Comparison of ENCODE assay signal across 8 cellular contexts in the genomic region with DNA sequence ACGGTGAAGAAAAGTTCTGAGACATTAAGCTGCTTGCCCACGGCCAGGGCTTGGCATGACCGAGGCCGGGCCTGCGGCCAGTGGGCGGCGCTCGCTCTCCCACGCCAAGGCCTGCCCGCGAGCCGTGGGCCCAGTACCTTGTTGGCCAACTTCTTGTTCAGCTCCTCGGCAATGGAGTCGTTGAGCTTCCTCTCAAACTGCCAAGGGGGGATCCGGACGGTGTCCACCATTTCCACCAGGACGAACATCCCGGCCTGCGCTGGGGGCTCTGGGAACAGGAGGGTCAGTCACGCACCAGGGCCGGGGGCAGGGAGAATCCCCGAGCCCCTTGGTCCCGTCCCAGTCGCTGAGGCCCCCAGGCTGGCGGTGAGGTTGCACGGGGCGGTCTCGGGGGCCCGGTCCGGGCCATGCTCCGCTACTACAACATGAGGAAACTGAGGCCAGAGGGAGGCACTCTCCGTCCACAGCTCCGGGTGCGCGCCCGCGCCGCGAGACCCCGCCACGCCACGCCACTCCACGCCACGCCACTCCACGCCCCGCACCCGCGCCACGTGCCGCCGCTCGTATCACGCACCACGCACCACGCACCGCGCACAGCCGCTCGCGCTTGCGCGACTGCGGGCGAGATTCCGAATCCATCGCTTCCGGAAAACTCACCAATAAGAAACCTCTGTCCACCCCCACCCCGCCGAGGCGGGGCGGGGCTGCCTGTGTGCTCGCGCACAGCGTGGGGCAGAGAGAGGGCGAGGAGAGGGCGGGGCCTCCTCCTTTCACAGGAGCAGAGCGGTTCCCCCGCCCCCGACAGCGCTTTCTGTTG. TPM values are rescaled to one million over a fixed set of nuclear protein-coding genes. Genes with fewer than 3 reads are reported as not detected.
DNase-seq lines count a peak whose midpoint lies in the region; ATAC-seq, FAIRE-seq and TF ChIP-seq lines count a peak whose summit lies in the region.

A gene with protein sequence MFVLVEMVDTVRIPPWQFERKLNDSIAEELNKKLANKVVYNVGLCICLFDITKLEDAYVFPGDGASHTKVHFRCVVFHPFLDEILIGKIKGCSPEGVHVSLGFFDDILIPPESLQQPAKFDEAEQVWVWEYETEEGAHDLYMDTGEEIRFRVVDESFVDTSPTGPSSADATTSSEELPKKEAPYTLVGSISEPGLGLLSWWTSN (minus strand): TSS at position 617 of the 817 bp plus-strand sequence. CDS start 369 bp downstream, at position 248.

- no peak for FAIRE-seq in bronchial epithelial cell (lab: Jason Lieb, UNC)

- peak; percentile 98 for DNase-seq in AG08396 (ENCODE audit: low spot score)
- DNase-seq in NCI-H2227 treated with DMSO at 0.1 percent for 48 hours (lab: John Stamatoyannopoulos, UW): peak; percentile 94
- peak; percentile 93 for DNase-seq in bronchial epithelial cell (ENCODE audit: low read depth)
- peak; percentile 99 for DNase-seq in iPS-NIHi7 (ENCODE audit: extremely low spot score)
- DNase-seq in smooth muscle cell of the brain vasculature (ENCODE audit: low read depth, low spot score): peak; percentile 96

- peaks cover 8% of the 10 kb centered on the region for H3K36me3 ChIP-seq in bronchial epithelial cell (ENCODE audit: control insufficient read depth, insufficient read depth, low read length)

- H3K4me3 ChIP-seq in WI38 (ENCODE audit: low read depth, low read length) (peak within 1 kb of the TSS; percentile 87), bronchial epithelial cell (ENCODE audit: low read depth, low read length) (peak within 1 kb of the TSS; percentile 94)

- TF ChIP-seq CTCF in WI38 (IDR thresholded peaks at IDR 0.05; ENCODE audit: low read depth, low read length): peak; percentile 76
- TF ChIP-seq CTCF in bronchial epithelial cell (IDR thresholded peaks at IDR 0.05; ENCODE audit: insufficient read depth, low read length, severe bottlenecking): peak; percentile 79

- ATAC-seq in GM18907 (IDR thresholded peaks at IDR 0.05; ENCODE audit: unreplicated experiment): peak; percentile 86
- peak; percentile 92 for ATAC-seq in HG03159 (IDR thresholded peaks at IDR 0.05; ENCODE audit: unreplicated experiment)

- no peaks in the 10 kb centered on the region for H3K27me3 ChIP-seq in bronchial epithelial cell (ENCODE audit: control insufficient read depth, insufficient read depth, low read length)

RNA-seq across cellular contexts. Expression of the gene that starts here (rescaled TPM):
- total RNA-seq in bronchial epithelial cell: 14.3 and 28.2 TPM in 2 replicates

Comparison
In these comparisons a context has a peak if more than half of its experiments do, and no peak if none do; other contexts are left out.
1. Peak in every context shown above with its lines: DNase-seq, ATAC-seq and H3K4me3 ChIP-seq.